In the genomic region with DNA sequence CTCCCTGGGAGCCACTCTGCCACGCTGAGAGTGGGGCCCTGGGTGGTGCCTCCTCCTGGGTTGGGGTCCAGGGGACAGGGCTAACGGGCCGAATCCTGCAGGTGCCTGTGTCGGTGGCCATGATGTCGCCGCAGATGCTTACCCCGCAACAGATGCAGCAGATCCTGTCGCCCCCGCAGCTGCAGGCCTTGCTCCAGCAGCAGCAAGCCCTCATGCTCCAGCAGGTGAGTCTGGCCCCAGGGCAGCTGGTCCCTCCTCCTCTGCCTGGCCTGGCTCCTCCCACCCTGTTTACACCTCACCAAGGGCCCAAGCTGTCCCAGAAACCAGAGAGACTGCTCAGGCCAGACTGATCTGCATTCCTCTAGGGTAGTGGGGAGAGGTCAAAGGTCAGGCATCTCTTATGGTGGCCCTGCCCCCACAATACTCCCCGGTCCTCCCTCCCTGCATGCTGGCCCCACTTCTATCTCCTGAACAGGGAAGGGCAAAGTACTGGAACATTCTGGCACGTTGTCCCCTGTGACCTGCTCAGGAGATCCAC, we compare ENCODE assay signal across 17 cellular contexts.
A peak's percentile ranks its signal among the peaks of the same experiment; 100 is the strongest.
DNase-seq lines count a peak whose midpoint lies in the region; ATAC-seq lines count a peak whose summit lies in the region.
"Had no signal": no experiment of that assay in that cellular context is flagged by ENCODE, and none has a peak within 500 bp of the region (broad histone marks: within the 10 kb centered on the region; RNA-seq: fewer than 3 reads in every experiment).

No MANE protein-coding gene starts in this region.

- H3K27ac Mint-ChIP-seq in T-helper 2 cell treated with Interferon-gamma antibody and Interleukin-4, amounts not matched to agents 5 μg/mL and 100 μg/mL, for 36 hours, result no peak overlapping the region
- H3K27ac Mint-ChIP-seq: CD8-positive, alpha-beta T cell had no signal

- no peaks in the 10 kb centered on the region for H3K27me3 ChIP-seq in rectal smooth muscle tissue (ENCODE audit: control insufficient read depth, insufficient read depth, low read length)

- H3K4me3 ChIP-seq in rectal smooth muscle tissue (ENCODE audit: low read length), result no peak overlapping the region

- H3K4me1 Mint-ChIP-seq in T-helper 2 cell treated with Interferon-gamma antibody and Interleukin-4, amounts not matched to agents 5 μg/mL and 100 μg/mL, for 36 hours (ENCODE audit: low read depth), result no peaks in the 10 kb centered on the region

- H3K27ac ChIP-seq in rectal smooth muscle tissue (ENCODE audit: low read depth, low read length), result no peak overlapping the region
- H3K27ac ChIP-seq: 22Rv1, VCaP had no signal

- H3K4me1 ChIP-seq in rectal smooth muscle tissue (ENCODE audit: control insufficient read depth, insufficient read depth, low read length), result peaks cover 6% of the 10 kb centered on the region

- no peak for ATAC-seq in HG03442 (IDR thresholded peaks at IDR 0.05; ENCODE audit: unreplicated experiment)
- ATAC-seq: CD8-positive, alpha-beta T cell had no signal

- H3K36me3 Mint-ChIP-seq in T-helper 2 cell treated with Interferon-gamma antibody and Interleukin-4, amounts not matched to agents 5 μg/mL and 100 μg/mL, for 36 hours (ENCODE audit: low read depth), result no peaks in the 10 kb centered on the region
- H3K36me3 Mint-ChIP-seq: naive B cell had no signal

- peak; percentile 64 for DNase-seq in DMS 273 (lab: John Stamatoyannopoulos, UW; ENCODE audit: unreplicated experiment)
- no peak for DNase-seq in DMS 273 treated with DMSO at 0.1 percent for 48 hours (lab: John Stamatoyannopoulos, UW)
- DNase-seq in NCI-H69 (lab: John Stamatoyannopoulos, UW), result peak; percentile 78
- DNase-seq in iPS-NIHi7 (ENCODE audit: extremely low spot score), result peak; percentile 70
- DNase-seq in T-helper 2 cell treated with Interferon-gamma antibody and Interleukin-4, amounts not matched to agents 5 μg/mL and 100 μg/mL, for 36 hours (ENCODE audit: low spot score), result no peak
- DNase-seq in dedifferentiated amniotic fluid mesenchymal stem cell (ENCODE audit: extremely low spot score), result no peak
- DNase-seq: activated effector memory CD4-positive, alpha-beta T cell treated with Interleukin-2 at 50 U/mL for 16 hours; CD8-positive, alpha-beta T cell; GDM1; naive B cell; NCI-H187 treated with DMSO at 0.1 percent for 48 hours; SK-N-SH; stimulated activated CD4-positive, alpha-beta T cell treated with anti-CD3 and anti-CD28 coated beads, Interleukin-4, amount 100 ng/mL, for 24 hours had no signal

- H3K27me3 Mint-ChIP-seq in T-helper 2 cell treated with Interferon-gamma antibody and Interleukin-4, amounts not matched to agents 5 μg/mL and 100 μg/mL, for 36 hours (ENCODE audit: low read depth), result no peaks in the 10 kb centered on the region
- H3K27me3 Mint-ChIP-seq: naive B cell had no signal

- no peaks in the 10 kb centered on the region for H3K9me3 Mint-ChIP-seq in T-helper 2 cell treated with Interferon-gamma antibody and Interleukin-4, amounts not matched to agents 5 μg/mL and 100 μg/mL, for 36 hours
- H3K9me3 Mint-ChIP-seq: CD8-positive, alpha-beta T cell had no signal

- H3K4me3 Mint-ChIP-seq in T-helper 2 cell treated with Interferon-gamma antibody and Interleukin-4, amounts not matched to agents 5 μg/mL and 100 μg/mL, for 36 hours, result no peak overlapping the region
- H3K4me3 Mint-ChIP-seq: CD8-positive, alpha-beta T cell; naive B cell had no signal

- H3K9ac ChIP-seq in rectal smooth muscle tissue (ENCODE audit: low read length), result peak overlapping the region; percentile 5
- H3K9ac ChIP-seq: SK-N-SH had no signal

- H3K36me3 ChIP-seq in rectal smooth muscle tissue (ENCODE audit: control insufficient read depth, insufficient read depth, low read length), result peaks cover 11% of the 10 kb centered on the region

Comparison
In these comparisons a context has a peak if more than half of its experiments do, and no peak if none do; other contexts are left out.
1. DNase-seq: peak in DMS 273 (single experiment), NCI-H69 (single experiment) and iPS-NIHi7 (single experiment); none in DMS 273 treated with DMSO at 0.1 percent for 48 hours (single experiment), T-helper 2 cell treated with Interferon-gamma antibody and Interleukin-4, amounts not matched to agents 5 μg/mL and 100 μg/mL, for 36 hours (single experiment) and dedifferentiated amniotic fluid mesenchymal stem cell (single experiment).